Comparison of ENCODE assay signal across 30 cellular contexts in genomic region chr1:100780826-100781225, GRCh38.
"Had no signal": no experiment of that assay in that cellular context is flagged by ENCODE, and none has a peak within 500 bp of the region (broad histone marks: within the 10 kb centered on the region; RNA-seq: fewer than 3 reads in every experiment).

No MANE protein-coding gene starts in this region.

- H3K36me3 ChIP-seq: adrenal gland, esophagus squamous epithelium, gastroesophageal sphincter, heart right ventricle had no signal

- H3K27me3 ChIP-seq: adrenal gland, body of pancreas, esophagus squamous epithelium, gastroesophageal sphincter, heart right ventricle had no signal

- H3K4me1 ChIP-seq: adrenal gland, body of pancreas, esophagus squamous epithelium, gastroesophageal sphincter had no signal

- H3K27ac ChIP-seq: adrenal gland, body of pancreas, epithelial cell of prostate, esophagus squamous epithelium, gastroesophageal sphincter, heart right ventricle had no signal

- H3K4me3 ChIP-seq: adrenal gland, body of pancreas, esophagus squamous epithelium, gastroesophageal sphincter, heart right ventricle had no signal

- H3K9me3 ChIP-seq: adrenal gland, body of pancreas, esophagus squamous epithelium, gastroesophageal sphincter had no signal

- DNase-seq: activated CD4-positive, alpha-beta memory T cell treated with anti-CD3 and anti-CD28 coated beads for 36 hours; activated CD4-positive, alpha-beta T cell treated with anti-CD3 and anti-CD28 coated beads for 36 hours; activated CD4-positive, alpha-beta T cell treated with anti-CD3 and anti-CD28 coated beads, Interleukin-2, amount 10 ng/mL, durations not matched to agents 24 days and 14 days; activated CD4-positive, CD25-positive, alpha-beta regulatory T cell; activated CD4-positive, CD25-positive, alpha-beta regulatory T cell treated with anti-CD3 and anti-CD28 coated beads, Interleukin-2, amount 50 U/mL, for 72 hours; activated CD8-positive, alpha-beta memory T cell treated with anti-CD3 and anti-CD28 coated beads, Interleukin-2, amount 10 ng/mL, durations not matched to agents 7 days and 5 days; activated CD8-positive, alpha-beta memory T cell treated with anti-CD3 and anti-CD28 coated beads, Interleukin-2, amount 50 U/mL, for 4 hours; activated CD8-positive, alpha-beta T cell treated with anti-CD3 and anti-CD28 coated beads, Interleukin-2, amount 10 ng/mL, durations not matched to agents 7 days and 5 days; activated effector memory CD4-positive, alpha-beta T cell treated with anti-CD3 and anti-CD28 coated beads, Interleukin-2, amount 50 U/mL, for 16 hours; activated naive CD4-positive, alpha-beta T cell treated with anti-CD3 and anti-CD28 coated beads for 36 hours; activated naive CD8-positive, alpha-beta T cell treated with anti-CD3 and anti-CD28 coated beads for 36 hours; activated naive CD8-positive, alpha-beta T cell treated with anti-CD3 and anti-CD28 coated beads, Interleukin-2, amount 50 U/mL, for 24 hours; activated T-cell treated with anti-CD3 and anti-CD28 coated beads, Interleukin-2, amount 50 U/mL, for 1 hour; activated T-cell treated with anti-CD3 and anti-CD28 coated beads, Interleukin-2, amount 50 U/mL, for 48 hours; adrenal gland; amygdala; aorta; body of pancreas; caudate nucleus; cortex of kidney; dermis blood vessel endothelial cell; effector CD4-positive, alpha-beta T cell; effector memory CD8-positive, alpha-beta T cell; esophagus squamous epithelium; foreskin melanocyte; heart right ventricle; T-helper 17 cell; T1000 had no signal
